ENCODE assay signal across 23 cellular contexts in the genomic region with DNA sequence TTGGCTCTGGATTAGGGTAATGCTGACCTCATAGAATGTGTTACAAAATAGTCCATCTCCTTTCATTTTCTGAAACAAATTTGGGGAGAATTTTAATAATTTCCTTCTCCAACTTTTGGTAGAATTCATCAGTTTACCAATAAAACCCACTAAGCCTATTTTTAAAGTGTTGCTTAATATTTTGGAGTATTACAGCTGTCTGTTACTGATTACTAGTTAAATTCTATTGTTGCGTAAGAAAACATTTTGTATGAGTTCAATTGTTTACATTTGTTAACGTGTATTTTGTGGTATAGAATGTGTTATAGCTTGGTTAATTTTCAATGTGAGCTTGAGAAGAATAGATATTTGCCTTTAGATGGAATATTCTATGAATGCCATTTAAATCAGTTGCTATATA. TPM values are rescaled to one million over a fixed set of nuclear protein-coding genes. Genes with fewer than 3 reads are reported as not detected.
DNase-seq lines count a peak whose midpoint lies in the region; ATAC-seq and TF ChIP-seq lines count a peak whose summit lies in the region.
"Had no signal": no experiment of that assay in that cellular context is flagged by ENCODE, and none has a peak within 500 bp of the region (broad histone marks: within the 10 kb centered on the region; RNA-seq: fewer than 3 reads in every experiment).

No MANE protein-coding gene starts in this region.

- DNase-seq in NOMO-1 treated with DMSO at 0.1 percent for 48 hours (lab: John Stamatoyannopoulos, UW; ENCODE audit: unreplicated experiment): peak; percentile 36
- DNase-seq in NOMO-1 treated with dmso at 0.1 percent for 144 hours (lab: John Stamatoyannopoulos, UW; ENCODE audit: unreplicated experiment): no peak
- DNase-seq in CD14-positive monocyte (ENCODE audit: low spot score): no peak
- DNase-seq in activated CD8-positive, alpha-beta T cell treated with anti-CD3 and anti-CD28 coated beads for 36 hours: no peak
- DNase-seq in immature natural killer cell: no peak
- no peak for DNase-seq in GM10248 (ENCODE audit: extremely low spot score)
- no peak for DNase-seq in NCI-H446 (lab: John Stamatoyannopoulos, UW)
- no peak for DNase-seq in stimulated activated CD4-positive, alpha-beta T cell treated with anti-CD3 and anti-CD28 coated beads, Interleukin-12 subunit alpha, Interleukin-12 subunit beta, amount 100 ng/mL, for 4 hours
- DNase-seq: 8988T; activated gamma-delta T cell treated with Interleukin-2 at 50 U/mL for 16 hours; central memory CD4-positive, alpha-beta T cell; COR-L47; GDM1; NCI-H1105 treated with DMSO at 0.1 percent for 48 hours; NCI-H2029; NCI-H226; NCI-H748 treated with DMSO at 0.1 percent for 48 hours; right cardiac atrium; trophoblast cell had no signal

- POLR2A ChIA-PET in activated CD8-positive, alpha-beta T cell treated with anti-CD3 and anti-CD28 coated beads for 36 hours (lab: Charles Lee): interaction anchor here (1.2 to 2.9 kb wide), 3 partner anchors 11 to 17 kb away, joined by 3 to 10 read pairs (median 4); a partner anchor contains a TSS
- POLR2A ChIA-PET in GM10248 (lab: Yijun Ruan, JAX): interaction anchor here (1.2 to 1.3 kb wide), 2 partner anchors 8 to 11 kb away, joined by 3 read pairs; no protein-coding TSS in a partner anchor

- H3K4me3 Mint-ChIP-seq in CD14-positive monocyte (peak overlapping the region in 1 of 2 donors; percentile 91), immature natural killer cell (peak overlapping the region in 2 of 5 donors; percentile 14 to 36)
- no peak overlapping the region for H3K4me3 Mint-ChIP-seq in activated CD8-positive, alpha-beta T cell treated with anti-CD3 and anti-CD28 coated beads for 36 hours

- intact Hi-C loops in CD14-positive monocyte (cut with micrococcal nuclease): no loop called here
- intact Hi-C loops in activated CD8-positive, alpha-beta T cell treated with anti-CD3 and anti-CD28 coated beads for 36 hours (cut with micrococcal nuclease): loop anchor here (2.0 kb wide), 1 partner anchor 16 kb away; a partner anchor contains a TSS

- CTCF ChIA-PET in activated CD8-positive, alpha-beta T cell treated with anti-CD3 and anti-CD28 coated beads for 36 hours (lab: Charles Lee): interaction anchor here (1.2 to 2.2 kb wide), 3 partner anchors 10 to 225 kb away, joined by 3 to 7 read pairs (median 4); a partner anchor contains a TSS
- CTCF ChIA-PET in GM10248 (lab: Yijun Ruan, JAX): interaction anchor here (0.7 to 1.7 kb wide), 3 partner anchors 10 to 16 kb away, joined by 3 to 5 read pairs (median 4); a partner anchor contains a TSS

- peaks cover 0 to 2% (median 0%) of the 10 kb centered on the region in 3 donors for H3K27me3 Mint-ChIP-seq in CD14-positive monocyte (ENCODE audit: low read depth in 3 of 3)
- no peaks in the 10 kb centered on the region for H3K27me3 Mint-ChIP-seq in activated CD8-positive, alpha-beta T cell treated with anti-CD3 and anti-CD28 coated beads for 36 hours
- H3K27me3 Mint-ChIP-seq in immature natural killer cell (ENCODE audit: low read depth in 3 of 3): peaks cover 0 to 4% (median 0%) of the 10 kb centered on the region in 3 donors

- no peak for ATAC-seq in activated CD8-positive, alpha-beta T cell treated with anti-CD3 and anti-CD28 coated beads for 36 hours
- ATAC-seq: right cardiac atrium had no signal

- H3K4me1 Mint-ChIP-seq in CD14-positive monocyte (peaks cover 24% of the 10 kb centered on the region), immature natural killer cell (peaks cover 56 to 79% of the 10 kb centered on the region in 2 donors)
- peaks cover 72% of the 10 kb centered on the region for H3K4me1 Mint-ChIP-seq in activated CD8-positive, alpha-beta T cell treated with anti-CD3 and anti-CD28 coated beads for 36 hours (ENCODE audit: low read depth)

- H3K9me3 Mint-ChIP-seq in CD14-positive monocyte: no peaks in the 10 kb centered on the region
- no peaks in the 10 kb centered on the region for H3K9me3 Mint-ChIP-seq in activated CD8-positive, alpha-beta T cell treated with anti-CD3 and anti-CD28 coated beads for 36 hours
- no peaks in the 10 kb centered on the region for H3K9me3 Mint-ChIP-seq in immature natural killer cell
- H3K9me3 Mint-ChIP-seq: T-helper 1 cell treated with Interleukin-12 subunit alpha and Interleukin-12 subunit beta and Interleukin-4 antibody, amounts not matched to agents 30 μg/mL and 1 μg/mL, for 36 hours had no signal

- H3K27ac Mint-ChIP-seq in CD14-positive monocyte: peak overlapping the region; percentile 95 to 99 (median 98)
- H3K27ac Mint-ChIP-seq in activated CD8-positive, alpha-beta T cell treated with anti-CD3 and anti-CD28 coated beads for 36 hours: peak overlapping the region; percentile 53
- peak overlapping the region in 5 of 6 donors; percentile 4 to 77 (median 49) for H3K27ac Mint-ChIP-seq in immature natural killer cell
- H3K27ac Mint-ChIP-seq: T-helper 1 cell treated with Interleukin-12 subunit alpha and Interleukin-12 subunit beta and Interleukin-4 antibody, amounts not matched to agents 30 μg/mL and 1 μg/mL, for 36 hours had no signal

- H3K36me3 Mint-ChIP-seq in CD14-positive monocyte (peaks cover 72 to 76% of the 10 kb centered on the region in 2 donors), immature natural killer cell (peaks cover 20 to 67% (median 46%) of the 10 kb centered on the region in 3 donors)
- H3K36me3 Mint-ChIP-seq in activated CD8-positive, alpha-beta T cell treated with anti-CD3 and anti-CD28 coated beads for 36 hours (ENCODE audit: low read depth): peaks cover 72% of the 10 kb centered on the region

- TF ChIP-seq CTCF in CD14-positive monocyte (IDR thresholded peaks at IDR 0.05): no peak
- no peak for TF ChIP-seq CTCF in activated CD8-positive, alpha-beta T cell treated with anti-CD3 and anti-CD28 coated beads for 36 hours (IDR thresholded peaks at IDR 0.05)
- no peak for TF ChIP-seq CTCF in GM10248 (IDR thresholded peaks at IDR 0.05; ENCODE audit: control extremely low read depth, extremely low read depth, low read depth, missing control alignments)

RNA-seq across cellular contexts. Expression of a gene that starts 11.6 kb away (rescaled TPM):
- polyA plus RNA-seq in CD14-positive monocyte (100 to 1,000 TPM; 122 to 132 TPM), immature natural killer cell (100 to 1,000 TPM; 148 to 196 (median 166) TPM)
- total RNA-seq in activated CD8-positive, alpha-beta T cell treated with anti-CD3 and anti-CD28 coated beads for 36 hours: 100 to 1,000 TPM; 138 to 149 TPM

RNA-seq across cellular contexts. Expression of a gene that starts 16.3 kb away (rescaled TPM):
- 10 to 100 TPM in 1 of 2 donors, 1 to 10 TPM in 1; 9.4 to 10.6 TPM for polyA plus RNA-seq in CD14-positive monocyte
- total RNA-seq in activated CD8-positive, alpha-beta T cell treated with anti-CD3 and anti-CD28 coated beads for 36 hours: 10 to 100 TPM; 21.5 TPM
- 10 to 100 TPM in 2 of 3 donors, 1 to 10 TPM in 1; 8.9 to 19.8 (median 14.6) TPM for polyA plus RNA-seq in immature natural killer cell

RNA-seq across cellular contexts. Expression of a gene that starts 35.1 kb away (rescaled TPM):
- polyA plus RNA-seq in CD14-positive monocyte: not detected
- under 1 TPM in 1 of 2 experiments, not detected in 1; 0.25 TPM for total RNA-seq in activated CD8-positive, alpha-beta T cell treated with anti-CD3 and anti-CD28 coated beads for 36 hours
- polyA plus RNA-seq in immature natural killer cell: under 1 TPM in 1 of 3 donors, not detected in 2; 0.28 TPM
- total RNA-seq: dermis microvascular lymphatic vessel endothelial cell, liver, right cardiac atrium had no signal
- polyA plus RNA-seq: liver, neural cell, right cardiac atrium had no signal

RNA-seq across cellular contexts. Expression of a gene that starts 52.9 kb away (rescaled TPM):
- polyA plus RNA-seq in CD14-positive monocyte (under 1 TPM in 1 of 2 donors, not detected in 1; 0.24 TPM), immature natural killer cell (not detected)
- total RNA-seq in activated CD8-positive, alpha-beta T cell treated with anti-CD3 and anti-CD28 coated beads for 36 hours: 1 to 10 TPM in 1 of 2 experiments, under 1 TPM in 1; 0.47 to 1.1 TPM
- total RNA-seq: dermis microvascular lymphatic vessel endothelial cell, right cardiac atrium had no signal
- polyA plus RNA-seq: liver, neural cell, right cardiac atrium had no signal
